In the genomic region with DNA sequence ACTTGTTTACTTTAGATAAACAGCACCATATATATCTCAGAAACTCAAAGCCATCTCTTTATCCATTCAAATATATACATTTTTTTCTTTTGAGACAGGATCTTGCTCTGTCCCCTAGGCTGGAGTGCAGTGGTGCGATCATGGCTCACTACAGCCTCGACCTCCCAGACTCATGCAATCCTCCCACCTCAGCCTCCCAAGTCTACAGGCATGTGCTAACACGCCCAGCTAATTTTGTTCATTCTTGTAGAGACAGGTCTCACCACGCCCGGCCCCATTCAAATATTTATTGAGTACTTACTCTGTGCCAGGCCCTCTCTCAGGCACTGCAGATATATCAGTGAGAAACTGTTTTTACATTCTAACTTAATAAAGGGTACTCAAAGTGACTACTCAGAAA, we compare ENCODE assay signal across 31 cellular contexts. TPM values are rescaled to one million over a fixed set of nuclear protein-coding genes. Genes with fewer than 3 reads are reported as not detected.
DNase-seq lines count a peak whose midpoint lies in the region; ATAC-seq, FAIRE-seq and TF ChIP-seq lines count a peak whose summit lies in the region.
"Had no signal": no experiment of that assay in that cellular context is flagged by ENCODE, and none has a peak within 500 bp of the region (broad histone marks: within the 10 kb centered on the region; RNA-seq: fewer than 3 reads in every experiment).

No MANE protein-coding gene starts in this region.

- H4K20me1 ChIP-seq in IMR-90 (ENCODE audit: insufficient read depth, low read length) (no peaks in the 10 kb centered on the region; the same call in 1 of the 2 replicates), H1 (replicated peaks in 1 of 2; ENCODE audit: control insufficient read depth in 1 of 2, insufficient read depth in 2 of 2, low read length in 2 of 2) (peaks cover 3 to 7% of the 10 kb centered on the region in 2 experiments)

- H2BK20ac ChIP-seq in IMR-90 (ENCODE audit: low read depth, low read length) = no peak overlapping the region
- no peak overlapping the region for H2BK20ac ChIP-seq in H1 (ENCODE audit: low read length)

- H3K36me3 ChIP-seq in IMR-90 (ENCODE audit: control insufficient read depth, insufficient read depth, low read length) (no peaks in the 10 kb centered on the region), H1 (ENCODE audit: control insufficient read depth in 2 of 4, insufficient read depth in 4 of 4, low read length in 3 of 4) (no peaks in the 10 kb centered on the region), adrenal gland (replicated peaks in 1 of 2) (no peaks in the 10 kb centered on the region)
- H3K36me3 ChIP-seq: esophagus muscularis mucosa had no signal

- H3K23ac ChIP-seq in IMR-90 (ENCODE audit: low read depth, low read length) (no peak overlapping the region), H1 (ENCODE audit: insufficient read length) (no peak overlapping the region)

- no peak overlapping the region for H2AK9ac ChIP-seq in IMR-90 (replicated peaks; ENCODE audit: low read depth, low read length, poor library complexity)

- in situ Hi-C loops in IMR-90 (cut with MboI; ENCODE audit: low sequenced_read_pairs) = no loop called here

- H4K5ac ChIP-seq in IMR-90 (ENCODE audit: low read depth, low read length) = no peak overlapping the region
- H4K5ac ChIP-seq in H1 (ENCODE audit: insufficient read length, low read depth, low read length) = no peak overlapping the region

- H3K4me3 ChIP-seq in A549 = no peak overlapping the region
- no peak overlapping the region for H3K4me3 ChIP-seq in IMR-90 (ENCODE audit: insufficient read depth, low read depth, low read length)
- H3K4me3 ChIP-seq in H1 (ENCODE audit: extremely low read depth in 1 of 4, insufficient read depth in 2 of 4, low read depth in 3 of 4, low read length in 4 of 4) = no peak overlapping the region
- H3K4me3 ChIP-seq in adrenal gland = no peak overlapping the region
- H3K4me3 ChIP-seq: esophagus muscularis mucosa, skin epidermis had no signal

- H3K18ac ChIP-seq in IMR-90 (ENCODE audit: low read depth, low read length) = no peak overlapping the region; the same call in 1 of the 2 replicates
- H3K18ac ChIP-seq in H1 (ENCODE audit: extremely low read depth, low read length) = no peak overlapping the region

- peaks cover 20 to 79% of the 10 kb centered on the region in 2 experiments for H3K79me2 ChIP-seq in H1 (ENCODE audit: control insufficient read depth in 1 of 2, insufficient read depth in 2 of 2, low read length in 2 of 2)

- no peak overlapping the region for H2BK12ac ChIP-seq in H1 (ENCODE audit: low read depth, low read length)

- TF ChIP-seq RAD21 in A549 (conservative IDR thresholded peaks at IDR 0.05 in 1 of 2, IDR thresholded peaks at IDR 0.05 in 1 of 2) = no peak
- no peak for TF ChIP-seq RAD21 in IMR-90 (IDR thresholded peaks at IDR 0.05; ENCODE audit: low read length)
- TF ChIP-seq RAD21 in H1 (IDR thresholded peaks at IDR 0.05 in 1 of 2, conservative IDR thresholded peaks at IDR 0.05 in 1 of 2; ENCODE audit: low read depth in 2 of 2, low read length in 2 of 2) = no peak

- dilution Hi-C loops in IMR-90 (cut with HindIII; ENCODE audit: low sequenced_read_pairs, unreplicated experiment) = no loop called here

- H4K91ac ChIP-seq in IMR-90 (ENCODE audit: insufficient read depth, low read depth, low read length) = no peak overlapping the region
- H4K91ac ChIP-seq in H1 (replicated peaks; ENCODE audit: insufficient read length, low read length) = no peak overlapping the region

- no peak for ATAC-seq in A549
- ATAC-seq in IMR-90 (ENCODE audit: low read depth) = no peak
- no peak for ATAC-seq in HG03135 (IDR thresholded peaks at IDR 0.05; ENCODE audit: unreplicated experiment)
- ATAC-seq: activated CD4-positive, CD25-positive, alpha-beta regulatory T cell treated with anti-CD3 and anti-CD28 coated beads, Interleukin-2, amount 50 U/mL, for 24 hours; left colon; stimulated activated naive CD8-positive, alpha-beta T cell treated with anti-CD3 and anti-CD28 coated beads, Interleukin-15, amount 100 ng/mL, for 72 hours; T-cell had no signal

- FAIRE-seq in A549 (lab: Jason Lieb, UNC) (no peak), H1 (lab: Jason Lieb, UNC) (no peak)
- FAIRE-seq: A204.1, astrocyte, frontal cortex, H54, HTR-8/SVneo had no signal

- H4K8ac ChIP-seq in IMR-90 (ENCODE audit: low read depth in 2 of 2, low read length in 2 of 2) (0 out of 4 replicates have a peak overlapping the region, but pooled peaks of 1 of the 2 experiments have one; percentile 17), H1 (ENCODE audit: extremely low read depth, insufficient read depth, low read length) (no peak overlapping the region)

- no peak overlapping the region for H3K9ac ChIP-seq in IMR-90 (ENCODE audit: low read depth, low read length)
- no peak overlapping the region for H3K9ac ChIP-seq in H1 (replicated peaks in 1 of 4; ENCODE audit: extremely low read depth in 1 of 4, low read depth in 3 of 4, low read length in 3 of 4)
- H3K9ac ChIP-seq: KMS-11 had no signal

- intact Hi-C loops in IMR-90 (cut with micrococcal nuclease) (loop anchor here (10.0 kb wide), 1 partner anchor 159 kb away; a partner anchor contains a TSS), adrenal gland (cut with DNase I) (no loop called here)

- CTCF ChIA-PET in A549 (lab: Yijun Ruan, JAX) (interaction anchor here (0.6 to 0.8 kb wide), 2 partner anchors 334 to 585 kb away, joined by 3 read pairs; no protein-coding TSS in a partner anchor), IMR-90 (lab: Yijun Ruan, JAX) (interaction anchor here (0.6 kb wide), 1 partner anchor 38 kb away, joined by 4 read pairs; no protein-coding TSS in a partner anchor), H1 (lab: Charles Lee; ENCODE audit: partially characterized antibody) (interaction anchor here (0.7 to 1.8 kb wide), 2 partner anchors 22 to 322 kb away, joined by 3 to 4 read pairs; no protein-coding TSS in a partner anchor)

- H2AFZ ChIP-seq in IMR-90 (replicated peaks; ENCODE audit: low read length, poor library complexity) (no peak overlapping the region), H1 (ENCODE audit: low read length) (no peak overlapping the region)

- H3K27me3 ChIP-seq in IMR-90 (ENCODE audit: control insufficient read depth, insufficient read depth, low read length) (no peaks in the 10 kb centered on the region), H1 (replicated peaks in 1 of 4; ENCODE audit: control insufficient read depth in 3 of 4, extremely low read depth in 1 of 4, insufficient read depth in 3 of 4, low read length in 3 of 4) (no peaks in the 10 kb centered on the region), adrenal gland (no peaks in the 10 kb centered on the region)
- H3K27me3 ChIP-seq: esophagus muscularis mucosa had no signal

- 79% methylated on average over 5 of the region's 5 CpGs for WGBS in A549 (ENCODE audit: missing lambda C conversion rate)
- 95% methylated on average over 5 of the region's 5 CpGs; no CpG with 5 or more reads in 1 of the 2 experiments for WGBS in IMR-90 (ENCODE audit: extremely low coverage in 2 of 2, insufficient read length in 1 of 2), 2 experiments
- WGBS in H1 (ENCODE audit: extremely low coverage in 1 of 2, insufficient coverage in 1 of 2, insufficient read length in 1 of 2, insufficient replicate concordance in 2 of 2, low coverage in 1 of 2, low lambda C conversion rate in 2 of 2, missing lambda C conversion rate in 1 of 2), 2 experiments = 87% methylated on average over 5 of the region's 5 CpGs; no CpG with 5 or more reads in 1 of the 2 experiments
- WGBS in adrenal gland, 4 donors = 92 to 96% (median 93%) methylated on average over 5 of the region's 5 CpGs

- H3K4ac ChIP-seq in IMR-90 (ENCODE audit: low read depth, low read length) (peak overlapping the region; percentile 35; the same call in 1 of the 2 replicates), H1 (replicated peaks; ENCODE audit: insufficient read length, low read depth, low read length) (no peak overlapping the region)

- TF ChIP-seq POLR2A in A549 (IDR thresholded peaks at IDR 0.05; ENCODE audit: low read length) (no peak), IMR-90 (IDR thresholded peaks at IDR 0.05; ENCODE audit: low read depth, low read length) (no peak), H1 (IDR thresholded peaks at IDR 0.05; ENCODE audit: control extremely low read depth in 1 of 2, low read depth in 2 of 2, low read length in 2 of 2) (no peak), adrenal gland (IDR thresholded peaks at IDR 0.05) (no peak)

- H3K14ac ChIP-seq in IMR-90 (replicated peaks; ENCODE audit: low read depth, low read length) = no peak overlapping the region; the same call in 1 of the 2 replicates
- no peak overlapping the region for H3K14ac ChIP-seq in H1 (ENCODE audit: insufficient read length)

- DNase-seq in NCI-H2171 treated with DMSO at 0.1 percent for 48 hours (lab: John Stamatoyannopoulos, UW) (peak; percentile 4), NCI-H2171 (lab: John Stamatoyannopoulos, UW) (no peak), A549 (ENCODE audit: low read depth in 1 of 2, low spot score in 1 of 2) (no peak), IMR-90 (no peak), H1 (ENCODE audit: low read depth in 1 of 2, low spot score in 2 of 2) (no peak), pons (ENCODE audit: low spot score) (no peak), adrenal gland (no peak)
- DNase-seq: activated CD4-positive, alpha-beta memory T cell treated with anti-CD3 and anti-CD28 coated beads, Interleukin-2, amount 10 ng/mL, durations not matched to agents 7 days and 5 days; activated CD8-positive, alpha-beta memory T cell treated with anti-CD3 and anti-CD28 coated beads, Interleukin-2, amount 50 U/mL, for 48 hours; activated naive CD8-positive, alpha-beta T cell treated with anti-CD3 and anti-CD28 coated beads, Interleukin-2, amount 10 ng/mL, durations not matched to agents 7 days and 5 days; AML-193; endodermal cell; GDM1; left colon; NCI-H1436 treated with DMSO at 0.1 percent for 48 hours; NCI-H2107; NCI-H526 treated with DMSO at 0.1 percent for 48 hours; RPMI8226; stimulated activated CD8-positive, alpha-beta memory T cell treated with anti-CD3 and anti-CD28 coated beads, Interleukin-4, amount 100 ng/mL, for 48 hours; stimulated activated naive CD8-positive, alpha-beta T cell treated with anti-CD3 and anti-CD28 coated beads, Interleukin-15, amount 100 ng/mL, for 72 hours; T-cell had no signal

- H3K79me1 ChIP-seq in IMR-90 (ENCODE audit: low read depth in 1 of 2, low read length in 2 of 2) (peaks cover 24 to 46% of the 10 kb centered on the region in 2 experiments), H1 (ENCODE audit: low read depth, low read length) (peaks cover 13% of the 10 kb centered on the region)

- H2AK5ac ChIP-seq in IMR-90 (ENCODE audit: low read depth, low read length) = no peak overlapping the region
- no peak overlapping the region for H2AK5ac ChIP-seq in H1 (ENCODE audit: low read depth, low read length)

- H2BK15ac ChIP-seq in IMR-90 (ENCODE audit: low read depth, low read length) (no peak overlapping the region), H1 (ENCODE audit: low read length) (no peak overlapping the region)

- H3K4me2 ChIP-seq in A549 (peak overlapping the region; percentile 19; the same call in 1 of the 3 replicates), IMR-90 (ENCODE audit: low read depth, low read length) (peak overlapping the region; percentile 24; the same call in 1 of the 2 replicates), H1 (ENCODE audit: insufficient read depth in 1 of 2, low read depth in 2 of 2, low read length in 2 of 2) (no peak overlapping the region)
- H3K4me2 ChIP-seq: KMS-11 had no signal

- H3K9me3 ChIP-seq in A549 (no peaks in the 10 kb centered on the region), IMR-90 (ENCODE audit: control insufficient read depth, insufficient read depth, low read length) (no peaks in the 10 kb centered on the region), H1 (ENCODE audit: insufficient read depth in 2 of 2, low read depth in 1 of 2, low read length in 1 of 2) (no peaks in the 10 kb centered on the region), adrenal gland (replicated peaks in 1 of 3) (no peaks in the 10 kb centered on the region)
- H3K9me3 ChIP-seq: esophagus muscularis mucosa had no signal

- H2BK5ac ChIP-seq in IMR-90 (ENCODE audit: low read depth, low read length, poor library complexity, severe bottlenecking) (no peak overlapping the region), H1 (ENCODE audit: low read depth, low read length) (0 out of 2 replicates have a peak overlapping the region, but pooled peaks have one; percentile 5)

- H3K23me2 ChIP-seq in H1 (ENCODE audit: low read depth, low read length) = peaks cover 4% of the 10 kb centered on the region

- no TSS peak for BruUV-seq in IMR-90 (replicated peaks; lab: Mats Ljungman, UMichigan)

- H3K9me1 ChIP-seq in IMR-90 (ENCODE audit: insufficient read depth, low read length) = peaks cover 13% of the 10 kb centered on the region

- H3K56ac ChIP-seq in IMR-90 (ENCODE audit: extremely low read depth, insufficient read depth, low read length) (no peak overlapping the region), H1 (replicated peaks; ENCODE audit: insufficient read length, low read depth, low read length) (no peak overlapping the region)

- POLR2A ChIA-PET in A549 (lab: Yijun Ruan, JAX) (no interaction called here), IMR-90 (lab: Charles Lee; ENCODE audit: unreplicated experiment) (no interaction called here), H1 (lab: Charles Lee; ENCODE audit: partially characterized antibody) (interaction anchor here (0.8 to 3.8 kb wide), 3 partner anchors 15 to 64 kb away, joined by 3 to 23 read pairs (median 6); a partner anchor contains a TSS)

- TF ChIP-seq CTCF in A549 (IDR thresholded peaks at IDR 0.05) (no peak), IMR-90 (conservative IDR thresholded peaks at IDR 0.05; ENCODE audit: low read depth, low read length) (no peak), H1 (IDR thresholded peaks at IDR 0.05; ENCODE audit: control extremely low read depth in 1 of 3, insufficient read depth in 1 of 3, low read depth in 1 of 3, low read length in 3 of 3) (no peak), adrenal gland (IDR thresholded peaks at IDR 0.05) (no peak)

- no peak overlapping the region for H3K27ac ChIP-seq in A549
- peak overlapping the region; percentile 39; the same call in 1 of the 2 replicates for H3K27ac ChIP-seq in IMR-90 (ENCODE audit: insufficient read depth, low read length)
- H3K27ac ChIP-seq in H1 (ENCODE audit: low read depth, low read length) = no peak overlapping the region
- no peak overlapping the region for H3K27ac ChIP-seq in adrenal gland
- H3K27ac ChIP-seq: KMS-11 had no signal

- H2BK120ac ChIP-seq in IMR-90 (ENCODE audit: low read depth, low read length) (no peak overlapping the region), H1 (replicated peaks; ENCODE audit: low read depth, low read length) (no peak overlapping the region)

- peaks cover 28% of the 10 kb centered on the region for H3K4me1 ChIP-seq in A549
- peaks cover 7% of the 10 kb centered on the region; the same call in 1 of the 2 replicates for H3K4me1 ChIP-seq in IMR-90 (ENCODE audit: control insufficient read depth, insufficient read depth, low read length)
- peaks cover 2 to 9% (median 4%) of the 10 kb centered on the region in 4 experiments; a peak in 6 of 7 replicates for H3K4me1 ChIP-seq in H1 (replicated peaks in 1 of 4; ENCODE audit: control insufficient read depth in 3 of 4, insufficient read depth in 4 of 4, low read length in 3 of 4)
- peaks cover 6 to 17% of the 10 kb centered on the region in 2 donors for H3K4me1 ChIP-seq in adrenal gland (replicated peaks in 1 of 2)

- TF ChIP-seq EP300 in A549 (IDR thresholded peaks at IDR 0.05) (no peak), H1 (IDR thresholded peaks at IDR 0.05; ENCODE audit: borderline replicate concordance in 1 of 2, low read depth in 2 of 2, low read length in 2 of 2) (no peak)

RNA-seq across cellular contexts. Expression of a gene that starts 3.0 kb away (rescaled TPM):
- 37.1 and 41.8 TPM in 2 replicates for polyA plus RNA-seq in A549 (2011; rRNA removed)
- polyA plus RNA-seq in A549 (2012; cell fraction: cytosol; rRNA removed) = 6.6 and 8.4 TPM in 2 replicates
- polyA plus RNA-seq in A549 (2012; cell fraction: nucleus; rRNA removed) = 4.2 and 7.7 TPM in 2 replicates
- 23.8 to 25.2 TPM (median 24.4 TPM) in 3 replicates for polyA plus RNA-seq in A549 (2017; fragmentation: RNase III; extraction: RNeasy Plus Mini Kit Qiagen cat#74134 plus additional on column Dnase treatment)
- polyA minus RNA-seq in A549 (2011; rRNA and poly(A)+ RNA removed) = 7.4 and 12.3 TPM in 2 replicates
- total RNA-seq in IMR-90 (2012; rRNA removed) = 9.0 and 38.3 TPM in 2 replicates
- 12.0 and 13.9 TPM in 2 replicates for polyA plus RNA-seq in IMR-90 (2012; rRNA removed)
- 0.78 and 1.1 TPM in 2 replicates for polyA plus RNA-seq in IMR-90 (2012; cell fraction: cytosol; rRNA removed)
- polyA plus RNA-seq in IMR-90 (2012; cell fraction: nucleus; rRNA removed; ENCODE audit: low replicate concordance) = 6.1 and 20.2 TPM in 2 replicates
- total RNA-seq in H1 (2021; fragmentation: NEBNext Ultra II Directional; extraction: Animal tissue kit (Norgen Biotek cat#: 25700)) = 31.7 and 37.2 TPM in 2 replicates
- 4.1 and 8.8 TPM in 2 replicates for polyA plus RNA-seq in H1 (2011; rRNA removed)
- 15.8 TPM for polyA plus RNA-seq in H1 (2011; cell fraction: cytosol; rRNA removed)
- polyA plus RNA-seq in H1 (2011; cell fraction: nucleus; rRNA removed) = 8.5 TPM
- 28.9 to 51.8 TPM (median 34.5 TPM) in 4 replicates for polyA plus RNA-seq in H1 (2012, experiment 1 of 2)
- polyA plus RNA-seq in H1 (2012, experiment 2 of 2) = 3.5 TPM
- polyA plus RNA-seq in H1 (2013, experiment 1 of 2) = 16.3 TPM
- polyA plus RNA-seq in H1 (2013, experiment 2 of 2) = 15.7 TPM
- 14.6 and 19.1 TPM in 2 replicates for polyA minus RNA-seq in H1 (2011; rRNA and poly(A)+ RNA removed)
- 11.7 TPM for polyA minus RNA-seq in H1 (2011; cell fraction: cytosol; rRNA and poly(A)+ RNA removed)
- 26.7 TPM for polyA minus RNA-seq in H1 (2011; cell fraction: nucleus; rRNA and poly(A)+ RNA removed)
- total RNA-seq in adrenal gland = 10 to 100 TPM in 6 of 8 donors, 1 to 10 TPM in 2; 9.0 to 62.8 (median 21.8) TPM
- 10 to 100 TPM; 15.4 to 41.5 (median 23.0) TPM for polyA plus RNA-seq in adrenal gland

RNA-seq across cellular contexts. Expression of a gene that starts 18.1 kb away (rescaled TPM):
- polyA plus RNA-seq in A549 (2011; rRNA removed) (397 and 704 TPM in 2 replicates), A549 (2017; fragmentation: RNase III; extraction: RNeasy Plus Mini Kit Qiagen cat#74134 plus additional on column Dnase treatment) (594 to 640 TPM (median 596 TPM) in 3 replicates), IMR-90 (2012; rRNA removed) (326 and 333 TPM in 2 replicates), H1 (2011; rRNA removed) (190 and 271 TPM in 2 replicates), adrenal gland (1,000 to 10,000 TPM in 2 of 3 donors, 100 to 1,000 TPM in 1; 718 to 1,935 (median 1,295) TPM)
- polyA plus RNA-seq in A549 (2012; cell fraction: cytosol; rRNA removed) = 353 and 539 TPM in 2 replicates
- polyA plus RNA-seq in A549 (2012; cell fraction: nucleus; rRNA removed) = 107 and 360 TPM in 2 replicates
- polyA minus RNA-seq in A549 (2011; rRNA and poly(A)+ RNA removed) = 54.7 and 63.4 TPM in 2 replicates
- total RNA-seq in IMR-90 (2012; rRNA removed) (32.1 and 158 TPM in 2 replicates), adrenal gland (100 to 1,000 TPM; 163 to 696 (median 213) TPM)
- polyA plus RNA-seq in IMR-90 (2012; cell fraction: cytosol; rRNA removed) = 127 and 436 TPM in 2 replicates
- 30.1 and 168 TPM in 2 replicates for polyA plus RNA-seq in IMR-90 (2012; cell fraction: nucleus; rRNA removed; ENCODE audit: low replicate concordance)
- total RNA-seq in H1 (2021; fragmentation: NEBNext Ultra II Directional; extraction: Animal tissue kit (Norgen Biotek cat#: 25700)) = 124 and 127 TPM in 2 replicates
- polyA plus RNA-seq in H1 (2011; cell fraction: cytosol; rRNA removed) = 358 TPM
- 91.3 TPM for polyA plus RNA-seq in H1 (2011; cell fraction: nucleus; rRNA removed)
- polyA plus RNA-seq in H1 (2012, experiment 1 of 2) = 284 to 486 TPM (median 385 TPM) in 4 replicates
- 579 TPM for polyA plus RNA-seq in H1 (2012, experiment 2 of 2)
- polyA plus RNA-seq in H1 (2013, experiment 1 of 2) = 707 TPM
- polyA plus RNA-seq in H1 (2013, experiment 2 of 2) = 742 TPM
- 25.4 and 41.2 TPM in 2 replicates for polyA minus RNA-seq in H1 (2011; rRNA and poly(A)+ RNA removed)
- polyA minus RNA-seq in H1 (2011; cell fraction: cytosol; rRNA and poly(A)+ RNA removed) = 29.3 TPM
- polyA minus RNA-seq in H1 (2011; cell fraction: nucleus; rRNA and poly(A)+ RNA removed) = 34.5 TPM

RNA-seq across cellular contexts. Expression of a gene that starts 18.4 kb away (rescaled TPM):
- 60.0 and 75.3 TPM in 2 replicates for polyA plus RNA-seq in A549 (2011; rRNA removed)
- 11.7 and 12.2 TPM in 2 replicates for polyA plus RNA-seq in A549 (2012; cell fraction: cytosol; rRNA removed)
- polyA plus RNA-seq in A549 (2012; cell fraction: nucleus; rRNA removed) = 6.3 and 7.2 TPM in 2 replicates
- polyA plus RNA-seq in A549 (2017; fragmentation: RNase III; extraction: RNeasy Plus Mini Kit Qiagen cat#74134 plus additional on column Dnase treatment) = 50.7 to 57.3 TPM (median 54.6 TPM) in 3 replicates
- 37.8 and 52.3 TPM in 2 replicates for polyA minus RNA-seq in A549 (2011; rRNA and poly(A)+ RNA removed)
- total RNA-seq in IMR-90 (2012; rRNA removed) = 30.6 and 51.7 TPM in 2 replicates
- polyA plus RNA-seq in IMR-90 (2012; rRNA removed) = 13.6 and 18.5 TPM in 2 replicates
- 1.8 and 4.9 TPM in 2 replicates for polyA plus RNA-seq in IMR-90 (2012; cell fraction: cytosol; rRNA removed)
- 1.9 and 8.6 TPM in 2 replicates for polyA plus RNA-seq in IMR-90 (2012; cell fraction: nucleus; rRNA removed; ENCODE audit: low replicate concordance)
- total RNA-seq in H1 (2021; fragmentation: NEBNext Ultra II Directional; extraction: Animal tissue kit (Norgen Biotek cat#: 25700)) = 130 and 141 TPM in 2 replicates
- 10.0 and 11.3 TPM in 2 replicates for polyA plus RNA-seq in H1 (2011; rRNA removed)
- 27.3 TPM for polyA plus RNA-seq in H1 (2011; cell fraction: cytosol; rRNA removed)
- polyA plus RNA-seq in H1 (2011; cell fraction: nucleus; rRNA removed) = 7.5 TPM
- polyA plus RNA-seq in H1 (2012, experiment 1 of 2) = 53.9 to 104 TPM (median 59.4 TPM) in 4 replicates
- 3.1 TPM for polyA plus RNA-seq in H1 (2012, experiment 2 of 2)
- 32.7 TPM for polyA plus RNA-seq in H1 (2013, experiment 1 of 2)
- polyA plus RNA-seq in H1 (2013, experiment 2 of 2) = 33.9 TPM
- 41.5 and 63.4 TPM in 2 replicates for polyA minus RNA-seq in H1 (2011; rRNA and poly(A)+ RNA removed)
- 41.7 TPM for polyA minus RNA-seq in H1 (2011; cell fraction: cytosol; rRNA and poly(A)+ RNA removed)
- 37.2 TPM for polyA minus RNA-seq in H1 (2011; cell fraction: nucleus; rRNA and poly(A)+ RNA removed)
- total RNA-seq in adrenal gland = 10 to 100 TPM; 25.1 to 66.7 (median 42.6) TPM
- 10 to 100 TPM in 1 of 3 donors, 1 to 10 TPM in 2; 4.3 to 70.4 (median 6.9) TPM for polyA plus RNA-seq in adrenal gland

Comparison
In these comparisons a context has a peak if more than half of its experiments do, and no peak if none do; other contexts are left out.
1. H3K4me2 ChIP-seq: peak in A549 (single experiment) and IMR-90 (single experiment); none in H1 (0 of 2).